ENCODE assay signal across 8 cellular contexts in the genomic region with DNA sequence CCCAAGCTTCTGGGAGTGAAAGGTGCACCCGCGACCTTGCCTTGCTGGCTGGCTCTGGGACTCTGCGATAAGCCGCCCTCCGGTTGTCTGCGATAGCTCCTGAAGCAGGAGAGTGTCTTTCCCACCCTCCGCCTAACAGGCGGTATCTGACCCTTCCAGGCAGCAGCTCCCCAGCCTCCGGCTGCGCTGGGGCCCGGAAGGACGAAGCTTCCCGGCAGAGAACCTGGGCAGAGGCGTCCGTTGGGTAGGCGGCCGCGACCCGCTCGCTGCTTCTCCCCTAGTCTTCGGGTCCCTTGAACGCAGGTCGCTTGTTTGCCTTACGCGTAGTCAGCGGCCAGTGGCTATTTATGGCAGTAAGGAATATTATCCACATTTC. TPM values are rescaled to one million over a fixed set of nuclear protein-coding genes. Genes with fewer than 3 reads are reported as not detected.
DNase-seq lines count a peak whose midpoint lies in the region; ATAC-seq and TF ChIP-seq lines count a peak whose summit lies in the region.

No MANE protein-coding gene starts in this region.

- H3K9me3 Mint-ChIP-seq in activated CD8-positive, alpha-beta T cell treated with anti-CD3 and anti-CD28 coated beads for 36 hours, result peaks cover 8% of the 10 kb centered on the region

- H3K27me3 Mint-ChIP-seq in activated CD8-positive, alpha-beta T cell treated with anti-CD3 and anti-CD28 coated beads for 36 hours, result no peaks in the 10 kb centered on the region

- peaks cover 30% of the 10 kb centered on the region for H3K36me3 ChIP-seq in DOHH2 (ENCODE audit: control insufficient read depth, low read length)
- H3K36me3 ChIP-seq in prostate gland, result no peaks in the 10 kb centered on the region

- POLR2A ChIA-PET in activated CD8-positive, alpha-beta T cell treated with anti-CD3 and anti-CD28 coated beads for 36 hours (lab: Charles Lee), result interaction anchor here (0.7 to 3.1 kb wide), 21 partner anchors 8 to 1893 kb away, joined by 3 to 16 read pairs (median 5); no protein-coding TSS in a partner anchor

- H3F3A ChIP-seq in DOHH2 (ENCODE audit: control insufficient read depth, insufficient read depth), result peaks cover 17% of the 10 kb centered on the region

- peaks cover 54% of the 10 kb centered on the region for H3K36me3 Mint-ChIP-seq in activated CD8-positive, alpha-beta T cell treated with anti-CD3 and anti-CD28 coated beads for 36 hours (ENCODE audit: low read depth)

- ATAC-seq in GM21423 (IDR thresholded peaks at IDR 0.05; ENCODE audit: unreplicated experiment), result peak; percentile 24
- peak; percentile 9 for ATAC-seq in activated CD8-positive, alpha-beta T cell treated with anti-CD3 and anti-CD28 coated beads for 36 hours
- peak; percentile 67 for ATAC-seq in Right ventricle myocardium superior (ENCODE audit: poor library complexity)

- peak overlapping the region; percentile 96 for H3K27ac Mint-ChIP-seq in activated CD8-positive, alpha-beta T cell treated with anti-CD3 and anti-CD28 coated beads for 36 hours

- H3K27ac ChIP-seq in DOHH2 (ENCODE audit: low read depth, low read length) (peak overlapping the region; percentile 90), prostate gland (peak overlapping the region; percentile 96 to 99)

- intact Hi-C loops in activated CD8-positive, alpha-beta T cell treated with anti-CD3 and anti-CD28 coated beads for 36 hours (cut with micrococcal nuclease), result loop anchor here (5.0 kb wide), 2 partner anchors 33 to 147 kb away; no protein-coding TSS in a partner anchor
- intact Hi-C loops in Right ventricle myocardium superior (cut with DNase I) (no loop called here), prostate gland (cut with DNase I) (loop anchor here (10.0 kb wide), 1 partner anchor 139 kb away; no protein-coding TSS in a partner anchor)

- H3K79me2 ChIP-seq in DOHH2 (ENCODE audit: control insufficient read depth, low read length), result peaks cover 40% of the 10 kb centered on the region

- H3K4me1 ChIP-seq in DOHH2 (ENCODE audit: control insufficient read depth, low read length) (peaks cover 44% of the 10 kb centered on the region), prostate gland (replicated peaks) (peaks cover 7% of the 10 kb centered on the region)

- no peaks in the 10 kb centered on the region for H4K20me1 ChIP-seq in DOHH2 (ENCODE audit: control insufficient read depth, insufficient read depth, low read depth, low read length)

- H3K9me2 ChIP-seq in DOHH2 (replicated peaks; ENCODE audit: control insufficient read depth, low read length), result no peaks in the 10 kb centered on the region

- peak overlapping the region; percentile 88 for H3K4me3 Mint-ChIP-seq in activated CD8-positive, alpha-beta T cell treated with anti-CD3 and anti-CD28 coated beads for 36 hours

- CTCF ChIA-PET in activated CD8-positive, alpha-beta T cell treated with anti-CD3 and anti-CD28 coated beads for 36 hours (lab: Charles Lee), result interaction anchor here (1.0 to 4.5 kb wide), 5 partner anchors 9 to 45 kb away, joined by 3 to 18 read pairs (median 4); a partner anchor contains a TSS

- H3K4me1 Mint-ChIP-seq in activated CD8-positive, alpha-beta T cell treated with anti-CD3 and anti-CD28 coated beads for 36 hours (ENCODE audit: low read depth), result peaks cover 47% of the 10 kb centered on the region

- TF ChIP-seq CTCF in DOHH2 (IDR thresholded peaks at IDR 0.05; ENCODE audit: low read depth, low read length, poor library complexity, severe bottlenecking) (no peak), prostate gland (IDR thresholded peaks at IDR 0.05) (no peak)
- no peak for TF ChIP-seq CTCF in activated CD8-positive, alpha-beta T cell treated with anti-CD3 and anti-CD28 coated beads for 36 hours (IDR thresholded peaks at IDR 0.05)

- DNase-seq in HK-2 (ENCODE audit: unreplicated experiment), result peak; percentile 73
- DNase-seq in activated CD8-positive, alpha-beta T cell treated with anti-CD3 and anti-CD28 coated beads for 36 hours, result peak; percentile 50
- DNase-seq in Right ventricle myocardium superior, result no peak
- DNase-seq in prostate gland (ENCODE audit: low spot score), result no peak
- no peak for DNase-seq in mesenteric fat pad (ENCODE audit: low spot score)
- no peak for DNase-seq in GOT3 (lab: John Stamatoyannopoulos, UW)

- H3K27me3 ChIP-seq in DOHH2 (ENCODE audit: control insufficient read depth, low read length), result no peaks in the 10 kb centered on the region
- H3K27me3 ChIP-seq in prostate gland (replicated peaks; ENCODE audit: insufficient read depth), result no peaks in the 10 kb centered on the region

- H3K9me3 ChIP-seq in DOHH2 (ENCODE audit: control insufficient read depth, insufficient read depth, low read length) (peaks cover 5% of the 10 kb centered on the region), prostate gland (no peaks in the 10 kb centered on the region)

- peak overlapping the region; percentile 80 for H3K4me3 ChIP-seq in DOHH2 (ENCODE audit: low read length)
- peak overlapping the region; percentile 60 to 82 for H3K4me3 ChIP-seq in prostate gland

- WGBS in prostate gland, result 8% methylated on average over 26 of the region's 26 CpGs

- H3K4me2 ChIP-seq in DOHH2 (ENCODE audit: low read length), result peak overlapping the region; percentile 82

- TF ChIP-seq POLR2A in prostate gland (IDR thresholded peaks at IDR 0.05), result no peak

RNA-seq across cellular contexts. Expression of a gene that starts 0.4 kb away (rescaled TPM):
- total RNA-seq in activated CD8-positive, alpha-beta T cell treated with anti-CD3 and anti-CD28 coated beads for 36 hours, result 10 to 100 TPM; 34.3 to 35.9 TPM
- total RNA-seq in Right ventricle myocardium superior (29.5 TPM), prostate gland (10 to 100 TPM; 16.5 to 33.5 TPM), mesenteric fat pad (31.9 TPM)

RNA-seq across cellular contexts. Expression of a gene that starts 35.8 kb away (rescaled TPM):
- 1 to 10 TPM; 3.5 to 4.0 TPM for total RNA-seq in activated CD8-positive, alpha-beta T cell treated with anti-CD3 and anti-CD28 coated beads for 36 hours
- total RNA-seq in Right ventricle myocardium superior (17.6 TPM), prostate gland (10 to 100 TPM; 37.6 to 40.6 TPM), mesenteric fat pad (17.0 TPM)

Comparison
In these comparisons a context has a peak if more than half of its experiments do, and no peak if none do; other contexts are left out.
1. ATAC-seq: peak in every context shown above with its lines; median percentile 67 in Right ventricle myocardium superior; 24 in GM21423; 9 in activated CD8-positive, alpha-beta T cell treated with anti-CD3 and anti-CD28 coated beads for 36 hours.
2. DNase-seq: peak in HK-2 (single experiment) and activated CD8-positive, alpha-beta T cell treated with anti-CD3 and anti-CD28 coated beads for 36 hours (single experiment); none in Right ventricle myocardium superior (single experiment), prostate gland (single experiment), mesenteric fat pad (single experiment) and GOT3 (single experiment).